Comparison of ENCODE assay signal across 20 cellular contexts in genomic region chr10:120799849-120800248, GRCh38. TPM values are rescaled to one million over a fixed set of nuclear protein-coding genes. Genes with fewer than 3 reads are reported as not detected.
DNase-seq lines count a peak whose midpoint lies in the region; ATAC-seq, FAIRE-seq and TF ChIP-seq lines count a peak whose summit lies in the region.
"Had no signal": no experiment of that assay in that cellular context is flagged by ENCODE, and none has a peak within 500 bp of the region (broad histone marks: within the 10 kb centered on the region; RNA-seq: fewer than 3 reads in every experiment).

No MANE protein-coding gene starts in this region.

- H2BK15ac ChIP-seq in H1 (ENCODE audit: low read length), result no peak overlapping the region

- H3K14ac ChIP-seq in H1 (ENCODE audit: insufficient read length), result no peak overlapping the region

- no peaks in the 10 kb centered on the region for H4K20me1 ChIP-seq in H1 (replicated peaks in 1 of 2; ENCODE audit: control insufficient read depth in 1 of 2, insufficient read depth in 2 of 2, low read length in 2 of 2)
- H4K20me1 ChIP-seq: BLaER1 treated with 17β-estradiol and CSF1 and Interleukin-3, amounts not matched to agents 10 nM and 100 nM had no signal

- no peaks in the 10 kb centered on the region for H3K23me2 ChIP-seq in H1 (ENCODE audit: low read depth, low read length)

- H3K9me3 ChIP-seq in HUES48 (ENCODE audit: control insufficient read depth, insufficient read depth, low read length), result 0 out of 2 replicates have a peak, but pooled peaks cover 4% of the 10 kb centered on the region
- H3K9me3 ChIP-seq in H1 (ENCODE audit: insufficient read depth in 2 of 2, low read depth in 1 of 2, low read length in 1 of 2), result peaks cover 0 to 9% of the 10 kb centered on the region in 2 experiments; a peak in 1 of 4 replicates
- no peaks in the 10 kb centered on the region for H3K9me3 ChIP-seq in iPS-18a (ENCODE audit: control insufficient read depth, low read depth, low read length)
- H3K9me3 ChIP-seq: Caco-2, HAP-1 had no signal

- no peak for TF ChIP-seq RAD21 in H1 (IDR thresholded peaks at IDR 0.05 in 1 of 2, conservative IDR thresholded peaks at IDR 0.05 in 1 of 2; ENCODE audit: low read depth in 2 of 2, low read length in 2 of 2)

- H4K8ac ChIP-seq in H1 (ENCODE audit: extremely low read depth, insufficient read depth, low read length), result no peak overlapping the region

- H3K56ac ChIP-seq in H1 (replicated peaks; ENCODE audit: insufficient read length, low read depth, low read length), result peak overlapping the region; percentile 65

- DNase-seq in H1 (ENCODE audit: low read depth in 1 of 2, low spot score in 2 of 2), result no peak
- DNase-seq in GM19240 (ENCODE audit: insufficient read length, low spot score), result no peak
- DNase-seq: Caco-2; CD4-positive, CD25-positive, alpha-beta regulatory T cell; CD8-positive, alpha-beta memory T cell; GOT3; Kasumi-1; KG1 had no signal

- peak overlapping the region; percentile 75 for H4K5ac ChIP-seq in H1 (ENCODE audit: insufficient read length, low read depth, low read length)

- no peak for TF ChIP-seq POLR2A in H1 (IDR thresholded peaks at IDR 0.05; ENCODE audit: control extremely low read depth in 1 of 2, low read depth in 2 of 2, low read length in 2 of 2)

- H3K4me3 ChIP-seq in HUES48 (ENCODE audit: low read depth, low read length) (peak overlapping the region; percentile 47), H1 (ENCODE audit: extremely low read depth in 1 of 4, insufficient read depth in 2 of 4, low read depth in 3 of 4, low read length in 4 of 4) (peak overlapping the region in 1 of 4 experiments; percentile 43; a peak in 1 of 8 replicates), iPS-18a (ENCODE audit: low read length) (peak overlapping the region; percentile 16)
- H3K4me3 ChIP-seq: BLaER1 treated with 17β-estradiol and CSF1 and Interleukin-3, amounts not matched to agents 10 nM and 100 nM; HAP-1 had no signal

- peak overlapping the region; percentile 52 to 79 for H3K4me2 ChIP-seq in H1 (ENCODE audit: insufficient read depth in 1 of 2, low read depth in 2 of 2, low read length in 2 of 2)

- H2BK120ac ChIP-seq in H1 (replicated peaks; ENCODE audit: low read depth, low read length), result peak overlapping the region; percentile 96

- POLR2A ChIA-PET in H1 (lab: Charles Lee; ENCODE audit: partially characterized antibody), result interaction anchor here (0.9 kb wide), 1 partner anchor 12 kb away, joined by 3 read pairs; no protein-coding TSS in a partner anchor

- no peak overlapping the region for H3K4ac ChIP-seq in H1 (replicated peaks; ENCODE audit: insufficient read length, low read depth, low read length)

- H3K79me1 ChIP-seq in H1 (ENCODE audit: low read depth, low read length), result no peaks in the 10 kb centered on the region

- no peak for TF ChIP-seq CTCF in H1 (IDR thresholded peaks at IDR 0.05; ENCODE audit: control extremely low read depth in 1 of 3, insufficient read depth in 1 of 3, low read depth in 1 of 3, low read length in 3 of 3)

- no peaks in the 10 kb centered on the region for H3K36me3 ChIP-seq in HUES48 (ENCODE audit: control insufficient read depth, insufficient read depth, low read length)
- no peaks in the 10 kb centered on the region for H3K36me3 ChIP-seq in H1 (ENCODE audit: control insufficient read depth in 2 of 4, insufficient read depth in 4 of 4, low read length in 3 of 4)
- H3K36me3 ChIP-seq in iPS-18a (ENCODE audit: control insufficient read depth, low read depth, low read length), result no peaks in the 10 kb centered on the region
- H3K36me3 ChIP-seq: BLaER1 treated with 17β-estradiol and CSF1 and Interleukin-3, amounts not matched to agents 10 nM and 100 nM; HAP-1 had no signal

- peak; percentile 19 for FAIRE-seq in H1 (lab: Jason Lieb, UNC)
- FAIRE-seq: D721Med, G401.6, GM12892, GM18507 had no signal

- CTCF ChIA-PET in H1 (lab: Charles Lee; ENCODE audit: partially characterized antibody), result interaction anchor here (1.0 to 1.4 kb wide), 2 partner anchors 25 to 64 kb away, joined by 3 read pairs; no protein-coding TSS in a partner anchor

- H3K27me3 ChIP-seq in HUES48 (ENCODE audit: control insufficient read depth, insufficient read depth, low read length) (no peaks in the 10 kb centered on the region), H1 (replicated peaks in 1 of 4; ENCODE audit: control insufficient read depth in 3 of 4, extremely low read depth in 1 of 4, insufficient read depth in 3 of 4, low read length in 3 of 4) (peaks cover 0 to 1% (median 0%) of the 10 kb centered on the region in 4 experiments; a peak in 1 of 7 replicates), iPS-18a (ENCODE audit: control insufficient read depth, insufficient read depth, low read length) (no peaks in the 10 kb centered on the region)
- H3K27me3 ChIP-seq: BLaER1 treated with 17β-estradiol and CSF1 and Interleukin-3, amounts not matched to agents 10 nM and 100 nM had no signal

- no peak overlapping the region for H2AFZ ChIP-seq in H1 (ENCODE audit: low read length)

- H2BK5ac ChIP-seq in H1 (ENCODE audit: low read depth, low read length), result peak overlapping the region; percentile 85

- H3K79me2 ChIP-seq in H1 (ENCODE audit: control insufficient read depth in 1 of 2, insufficient read depth in 2 of 2, low read length in 2 of 2), result no peaks in the 10 kb centered on the region

- no peak for TF ChIP-seq EP300 in H1 (IDR thresholded peaks at IDR 0.05; ENCODE audit: borderline replicate concordance in 1 of 2, low read depth in 2 of 2, low read length in 2 of 2)

- H2BK20ac ChIP-seq in H1 (ENCODE audit: low read length), result peak overlapping the region; percentile 66

- peak overlapping the region; percentile 70 for H4K91ac ChIP-seq in H1 (replicated peaks; ENCODE audit: insufficient read length, low read length)

- ATAC-seq in HG03354 (IDR thresholded peaks at IDR 0.05; ENCODE audit: poor library complexity, severe bottlenecking, unreplicated experiment) (no peak), GM19463 (IDR thresholded peaks at IDR 0.05; ENCODE audit: unreplicated experiment) (no peak), GM21717 (IDR thresholded peaks at IDR 0.05; ENCODE audit: unreplicated experiment) (no peak)

- H3K27ac ChIP-seq in HUES48 (ENCODE audit: low read depth, low read length), result peak overlapping the region; percentile 91
- peak overlapping the region; percentile 35; the same call in 1 of the 2 replicates for H3K27ac ChIP-seq in H1 (ENCODE audit: low read depth, low read length)
- H3K27ac ChIP-seq in iPS-18a (ENCODE audit: low read length), result no peak overlapping the region
- H3K27ac ChIP-seq: HL-60 had no signal

- no peak overlapping the region for H2BK12ac ChIP-seq in H1 (ENCODE audit: low read depth, low read length)

- H3K4me1 ChIP-seq in HUES48 (ENCODE audit: control insufficient read depth, insufficient read depth, low read length) (peaks cover 37% of the 10 kb centered on the region), H1 (replicated peaks in 1 of 4; ENCODE audit: control insufficient read depth in 3 of 4, insufficient read depth in 4 of 4, low read length in 3 of 4) (peaks cover 0 to 11% (median 5%) of the 10 kb centered on the region in 4 experiments; a peak in 3 of 7 replicates), iPS-18a (ENCODE audit: control insufficient read depth, low read depth, low read length) (peaks cover 23% of the 10 kb centered on the region)
- H3K4me1 ChIP-seq: Caco-2 had no signal

- no peak overlapping the region for H3K23ac ChIP-seq in H1 (ENCODE audit: insufficient read length)

- no peak overlapping the region for H3K9ac ChIP-seq in HUES48 (ENCODE audit: low read depth, low read length)
- no peak overlapping the region for H3K9ac ChIP-seq in H1 (replicated peaks in 1 of 4; ENCODE audit: extremely low read depth in 1 of 4, low read depth in 3 of 4, low read length in 3 of 4)
- no peak overlapping the region for H3K9ac ChIP-seq in iPS-18a (ENCODE audit: low read length)
- H3K9ac ChIP-seq: BLaER1 treated with 17β-estradiol and CSF1 and Interleukin-3, amounts not matched to agents 10 nM and 100 nM had no signal

- peak overlapping the region; percentile 89 for H2AK5ac ChIP-seq in H1 (ENCODE audit: low read depth, low read length)

- peak overlapping the region; percentile 76 for H3K18ac ChIP-seq in H1 (ENCODE audit: extremely low read depth, low read length)

- WGBS in H1 (ENCODE audit: extremely low coverage in 1 of 2, insufficient coverage in 1 of 2, insufficient read length in 1 of 2, insufficient replicate concordance in 2 of 2, low coverage in 1 of 2, low lambda C conversion rate in 2 of 2, missing lambda C conversion rate in 1 of 2), 2 experiments, result 63% methylated on average over 2 of the region's 2 CpGs; no CpG with 5 or more reads in 1 of the 2 experiments

RNA-seq across cellular contexts. Expression of gene WDR11, which starts 51.3 kb away (rescaled TPM):
- 37.9 and 39.7 TPM in 2 replicates for total RNA-seq in H1 (2021; fragmentation: NEBNext Ultra II Directional; extraction: Animal tissue kit (Norgen Biotek cat#: 25700))
- polyA plus RNA-seq in H1 (2011; rRNA removed), result 41.9 and 43.6 TPM in 2 replicates
- 35.6 TPM for polyA plus RNA-seq in H1 (2011; cell fraction: cytosol; rRNA removed)
- 75.7 TPM for polyA plus RNA-seq in H1 (2011; cell fraction: nucleus; rRNA removed)
- 28.4 to 36.5 TPM (median 32.4 TPM) in 4 replicates for polyA plus RNA-seq in H1 (2012, experiment 1 of 2)
- polyA plus RNA-seq in H1 (2012, experiment 2 of 2), result 2.1 TPM
- polyA plus RNA-seq in H1 (2013, experiment 1 of 2), result 38.2 TPM
- polyA plus RNA-seq in H1 (2013, experiment 2 of 2), result 31.7 TPM
- polyA minus RNA-seq in H1 (2011; rRNA and poly(A)+ RNA removed), result 194 and 256 TPM in 2 replicates
- 50.1 TPM for polyA minus RNA-seq in H1 (2011; cell fraction: cytosol; rRNA and poly(A)+ RNA removed)
- polyA minus RNA-seq in H1 (2011; cell fraction: nucleus; rRNA and poly(A)+ RNA removed), result 103 TPM
